8 cellular contexts compared by ENCODE assay signal in genomic region chr3:17645074-17645698, GRCh38.
DNase-seq lines count a peak whose midpoint lies in the region; TF ChIP-seq lines count a peak whose summit lies in the region.

No MANE protein-coding gene starts in this region.

- H3K79me2 ChIP-seq in Loucy (ENCODE audit: insufficient read depth, low read length) (peaks cover 47% of the 10 kb centered on the region), osteoblast (ENCODE audit: insufficient read depth, low read length) (peaks cover 9% of the 10 kb centered on the region)

- H3K4me3 ChIP-seq in Loucy (ENCODE audit: low read length, poor library complexity, severe bottlenecking) = no peak overlapping the region
- H3K4me3 ChIP-seq in SJCRH30 = no peak overlapping the region
- H3K4me3 ChIP-seq in fibroblast of pulmonary artery (replicated peaks; ENCODE audit: low read depth, low read length) = no peak overlapping the region
- H3K4me3 ChIP-seq in osteoblast (ENCODE audit: insufficient read depth, low read length) = no peak overlapping the region

- H3K4me1 Mint-ChIP-seq in T-helper 2 cell treated with Interferon-gamma antibody and Interleukin-4, amounts not matched to agents 5 μg/mL and 100 μg/mL, for 36 hours (ENCODE audit: low read depth) = no peaks in the 10 kb centered on the region

- no peaks in the 10 kb centered on the region for H3K9me2 ChIP-seq in Loucy (replicated peaks; ENCODE audit: low read depth, low read length)

- peaks cover 1% of the 10 kb centered on the region for H3K36me3 Mint-ChIP-seq in T-helper 2 cell treated with Interferon-gamma antibody and Interleukin-4, amounts not matched to agents 5 μg/mL and 100 μg/mL, for 36 hours (ENCODE audit: low read depth)

- H3K4me1 ChIP-seq in Loucy (ENCODE audit: insufficient read depth, low read length, poor library complexity, severe bottlenecking) (peaks cover 8% of the 10 kb centered on the region), SJCRH30 (peaks cover 4% of the 10 kb centered on the region; the same call in 1 of the 2 replicates), osteoblast (ENCODE audit: insufficient read depth, low read length) (peaks cover 31% of the 10 kb centered on the region)

- H3K4me2 ChIP-seq in Loucy (ENCODE audit: low read depth, low read length, poor library complexity, severe bottlenecking) = peak overlapping the region; percentile 18
- peak overlapping the region; percentile 52 for H3K4me2 ChIP-seq in osteoblast (ENCODE audit: insufficient read depth, low read length)

- H2AFZ ChIP-seq in Loucy (ENCODE audit: low read length) (no peak overlapping the region), osteoblast (ENCODE audit: low read length) (peak overlapping the region; percentile 49)

- TF ChIP-seq CTCF in Loucy (conservative IDR thresholded peaks at IDR 0.05; ENCODE audit: low read length) (peak; percentile 80), fibroblast of pulmonary artery (IDR thresholded peaks at IDR 0.05; ENCODE audit: low read length, missing control alignments) (peak; percentile 91), osteoblast (IDR thresholded peaks at IDR 0.05; ENCODE audit: extremely low read depth, low read depth, low read length) (peak; percentile 82)

- no peaks in the 10 kb centered on the region for H3K27me3 Mint-ChIP-seq in T-helper 2 cell treated with Interferon-gamma antibody and Interleukin-4, amounts not matched to agents 5 μg/mL and 100 μg/mL, for 36 hours (ENCODE audit: low read depth)

- H3K36me3 ChIP-seq in Loucy (ENCODE audit: insufficient read depth, low read length) = no peaks in the 10 kb centered on the region
- H3K36me3 ChIP-seq in SJCRH30 = no peaks in the 10 kb centered on the region
- H3K36me3 ChIP-seq in osteoblast (ENCODE audit: insufficient read depth, low read length) = no peaks in the 10 kb centered on the region

- H3F3A ChIP-seq in Loucy (ENCODE audit: low read depth) = no peaks in the 10 kb centered on the region

- H3K27me3 ChIP-seq in Loucy (ENCODE audit: insufficient read depth, low read length, poor library complexity, severe bottlenecking) (no peaks in the 10 kb centered on the region), SJCRH30 (no peaks in the 10 kb centered on the region), osteoblast (ENCODE audit: insufficient read depth, low read length) (no peaks in the 10 kb centered on the region)

- H3K27ac ChIP-seq in SJCRH30 = no peak overlapping the region
- no peak overlapping the region for H3K27ac ChIP-seq in osteoblast (ENCODE audit: low read depth, low read length)

- H4K20me1 ChIP-seq in Loucy (ENCODE audit: insufficient read depth, low read length, poor library complexity, severe bottlenecking) (no peaks in the 10 kb centered on the region), osteoblast (ENCODE audit: insufficient read depth, low read length) (peaks cover 3% of the 10 kb centered on the region)

- no peak overlapping the region for H3K9ac ChIP-seq in Loucy (ENCODE audit: low read depth, low read length, poor library complexity, severe bottlenecking)

- H3K27ac Mint-ChIP-seq in T-helper 2 cell treated with Interferon-gamma antibody and Interleukin-4, amounts not matched to agents 5 μg/mL and 100 μg/mL, for 36 hours = no peak overlapping the region

- DNase-seq in ELR (ENCODE audit: low read depth) = peak; percentile 76
- peak; percentile 29 to 79 for DNase-seq in SJCRH30
- DNase-seq in fibroblast of pulmonary artery (ENCODE audit: low read depth) = peak; percentile 86
- no peak for DNase-seq in osteoblast (ENCODE audit: insufficient read length, low spot score, missing footprints)
- no peak for DNase-seq in stimulated activated CD4-positive, alpha-beta T cell treated with anti-CD3 and anti-CD28 coated beads, Interleukin-1b, Interleukin-23, amount 100 ng/mL, for 48 hours
- no peak for DNase-seq in T-helper 2 cell treated with Interferon-gamma antibody and Interleukin-4, amounts not matched to agents 5 μg/mL and 100 μg/mL, for 36 hours (ENCODE audit: low spot score)
- DNase-seq in effector CD4-positive, alpha-beta T cell = no peak

- no peak overlapping the region for H3K4me3 Mint-ChIP-seq in T-helper 2 cell treated with Interferon-gamma antibody and Interleukin-4, amounts not matched to agents 5 μg/mL and 100 μg/mL, for 36 hours

- no peaks in the 10 kb centered on the region for H3K9me3 Mint-ChIP-seq in T-helper 2 cell treated with Interferon-gamma antibody and Interleukin-4, amounts not matched to agents 5 μg/mL and 100 μg/mL, for 36 hours

- H3K9me3 ChIP-seq in Loucy (ENCODE audit: insufficient read depth, low read depth, low read length) (no peaks in the 10 kb centered on the region), SJCRH30 (replicated peaks) (no peaks in the 10 kb centered on the region; the same call in 1 of the 2 replicates), osteoblast (ENCODE audit: low read depth, low read length) (no peaks in the 10 kb centered on the region)

Comparison
In these comparisons a context has a peak if more than half of its experiments do, and no peak if none do; other contexts are left out.
1. DNase-seq: peak in ELR (single experiment), SJCRH30 (2 of 2) and fibroblast of pulmonary artery (single experiment); none in osteoblast (single experiment), stimulated activated CD4-positive, alpha-beta T cell treated with anti-CD3 and anti-CD28 coated beads, Interleukin-1b, Interleukin-23, amount 100 ng/mL, for 48 hours (single experiment), T-helper 2 cell treated with Interferon-gamma antibody and Interleukin-4, amounts not matched to agents 5 μg/mL and 100 μg/mL, for 36 hours (single experiment) and effector CD4-positive, alpha-beta T cell (single experiment).
2. Peak in every context shown above with its lines, with median percentiles within 50 percentile points of each other: CTCF ChIP-seq.